Comparison of ENCODE assay signal across 8 cellular contexts in genomic region chr22:42939941-42940653, GRCh38.
A peak's percentile ranks its signal among the peaks of the same experiment; 100 is the strongest.
DNase-seq lines count a peak whose midpoint lies in the region; ATAC-seq, FAIRE-seq and TF ChIP-seq lines count a peak whose summit lies in the region.
"Had no signal": no experiment of that assay in that cellular context is flagged by ENCODE, and none has a peak within 500 bp of the region (broad histone marks: within the 10 kb centered on the region; RNA-seq: fewer than 3 reads in every experiment).

No MANE protein-coding gene starts in this region.

- in situ Hi-C loops in K562 (cut with MboI): no loop called here

- WGBS in K562 (ENCODE audit: insufficient coverage, low coverage, missing lambda C conversion rate): 29% methylated on average over 12 of the region's 12 CpGs
- 55 to 62% methylated on average over 12 of the region's 12 CpGs for WGBS in tibial nerve, 2 donors

- H3K36me3 ChIP-seq in HUES48 (ENCODE audit: control insufficient read depth, insufficient read depth, low read length) (no peaks in the 10 kb centered on the region), K562 (ENCODE audit: control insufficient read depth, insufficient read depth, low read length) (0 out of 3 replicates have a peak, but pooled peaks cover 3% of the 10 kb centered on the region), tibial nerve (no peaks in the 10 kb centered on the region)

- DNase-seq in K562 (ENCODE audit: extremely low read depth in 1 of 4, low spot score in 3 of 4): no peak
- DNase-seq in kidney tubule cell (ENCODE audit: low spot score): peak; percentile 95
- DNase-seq in tibial nerve (ENCODE audit: low spot score in 2 of 2): no peak
- no peak for DNase-seq in effector CD8-positive, alpha-beta T cell (lab: John Stamatoyannopoulos, UW)
- no peak for DNase-seq in glutamatergic neuron
- DNase-seq in stimulated activated CD4-positive, alpha-beta T cell treated with anti-CD3 and anti-CD28 coated beads, Interleukin-15, amount 100 ng/mL, for 24 hours: no peak

- no peak for TF ChIP-seq RAD21 in K562 (CRISPR knock-in tag; conservative IDR thresholded peaks at IDR 0.05 in 1 of 2, IDR thresholded peaks at IDR 0.05 in 1 of 2)

- no peak overlapping the region for H3K9ac ChIP-seq in HUES48 (ENCODE audit: low read depth, low read length)
- H3K9ac ChIP-seq in K562 (ENCODE audit: insufficient read depth in 1 of 2, low read depth in 2 of 2, low read length in 2 of 2): peak overlapping the region in 1 of 2 experiments; percentile 35; a peak in 1 of 4 replicates

- H3K9me3 ChIP-seq in HUES48 (ENCODE audit: control insufficient read depth, insufficient read depth, low read length) (no peaks in the 10 kb centered on the region), K562 (replicated peaks; ENCODE audit: control insufficient read depth, insufficient read depth, low read depth, low read length) (no peaks in the 10 kb centered on the region), tibial nerve (no peaks in the 10 kb centered on the region)

- H3K79me2 ChIP-seq in K562 (ENCODE audit: control insufficient read depth, insufficient read depth, low read length): peaks cover 26% of the 10 kb centered on the region

- FAIRE-seq in K562 (lab: Jason Lieb, UNC): no peak

- no peaks in the 10 kb centered on the region for H3K27me3 Mint-ChIP-seq in glutamatergic neuron (ENCODE audit: unreplicated experiment)
- H3K27me3 Mint-ChIP-seq: central memory CD8-positive, alpha-beta T cell had no signal

- no peaks in the 10 kb centered on the region for H3K27me3 ChIP-seq in HUES48 (ENCODE audit: control insufficient read depth, insufficient read depth, low read length)
- no peaks in the 10 kb centered on the region for H3K27me3 ChIP-seq in K562 (ENCODE audit: control insufficient read depth in 2 of 2, insufficient read depth in 2 of 2, low read length in 2 of 2)
- no peaks in the 10 kb centered on the region for H3K27me3 ChIP-seq in tibial nerve

- no peak overlapping the region for H3K4me3 Mint-ChIP-seq in glutamatergic neuron (ENCODE audit: unreplicated experiment)
- H3K4me3 Mint-ChIP-seq: central memory CD8-positive, alpha-beta T cell had no signal

- intact Hi-C loops in K562 (cut with micrococcal nuclease): no loop called here

- peak; percentile 61 for ATAC-seq in K562

- peaks cover 8% of the 10 kb centered on the region for H3K4me1 Mint-ChIP-seq in glutamatergic neuron (ENCODE audit: low read depth, unreplicated experiment)

- POLR2A ChIA-PET in K562 (lab: Yijun Ruan, JAX): interaction anchor here (0.6 to 0.8 kb wide), 3 partner anchors 19 to 289 kb away, joined by 3 read pairs; no protein-coding TSS in a partner anchor

- no peak overlapping the region for H2AFZ ChIP-seq in K562 (ENCODE audit: low read depth, low read length)

- peak overlapping the region; percentile 87 for H3K27ac ChIP-seq in HUES48 (ENCODE audit: low read depth, low read length)
- no peak overlapping the region for H3K27ac ChIP-seq in K562 (ENCODE audit: extremely low read depth, low read depth, low read length)
- H3K27ac ChIP-seq in tibial nerve: peak overlapping the region; percentile 24 to 84 (median 72)

- no peak overlapping the region for H3K27ac Mint-ChIP-seq in glutamatergic neuron (ENCODE audit: unreplicated experiment)

- no TSS peak for BruUV-seq in K562 (replicated peaks; lab: Mats Ljungman, UMichigan)

- TF ChIP-seq CTCF in K562 (IDR thresholded peaks at IDR 0.05 in 2 of 3, conservative IDR thresholded peaks at IDR 0.05 in 1 of 3; ENCODE audit: insufficient read depth in 2 of 3, low read depth in 1 of 3, low read length in 3 of 3) (no peak), tibial nerve (IDR thresholded peaks at IDR 0.05) (no peak), glutamatergic neuron (IDR thresholded peaks at IDR 0.05; ENCODE audit: partially characterized antibody, unreplicated experiment) (no peak)

- peaks cover 5% of the 10 kb centered on the region for H3K9me3 Mint-ChIP-seq in glutamatergic neuron (ENCODE audit: unreplicated experiment)
- H3K9me3 Mint-ChIP-seq: central memory CD8-positive, alpha-beta T cell had no signal

- TF ChIP-seq POLR2A in K562 (conservative IDR thresholded peaks at IDR 0.05): no peak
- TF ChIP-seq POLR2A in tibial nerve (IDR thresholded peaks at IDR 0.05): no peak

- H3K4me1 ChIP-seq in HUES48 (ENCODE audit: control insufficient read depth, insufficient read depth, low read length) (peaks cover 13% of the 10 kb centered on the region), K562 (replicated peaks in 1 of 2; ENCODE audit: control insufficient read depth in 2 of 2, insufficient read depth in 2 of 2, low read length in 2 of 2) (peaks cover 15 to 28% of the 10 kb centered on the region in 2 experiments), tibial nerve (peaks cover 0 to 89% (median 57%) of the 10 kb centered on the region in 4 donors)

- CTCF ChIA-PET in K562 (lab: Yijun Ruan, JAX; ENCODE audit: low intra/inter-chr PET ratio): no interaction called here

- peaks cover 40% of the 10 kb centered on the region for H4K20me1 ChIP-seq in K562 (replicated peaks; ENCODE audit: control insufficient read depth, insufficient read depth, low read length)

- H3K36me3 Mint-ChIP-seq in glutamatergic neuron (ENCODE audit: unreplicated experiment): no peaks in the 10 kb centered on the region

- no peaks in the 10 kb centered on the region for H3K9me1 ChIP-seq in K562 (ENCODE audit: control insufficient read depth, insufficient read depth, low read length)

- no peak overlapping the region for H3K4me2 ChIP-seq in K562 (ENCODE audit: insufficient read depth, low read length)

- no peak overlapping the region for H3K4me3 ChIP-seq in HUES48 (ENCODE audit: low read depth, low read length)
- no peak overlapping the region for H3K4me3 ChIP-seq in K562
- H3K4me3 ChIP-seq in tibial nerve: no peak overlapping the region

- TF ChIP-seq EP300 in K562 (IDR thresholded peaks at IDR 0.05; ENCODE audit: low read length): no peak
- peak in 1 of 2 donors; percentile 39 for TF ChIP-seq EP300 in tibial nerve (IDR thresholded peaks at IDR 0.05)

TF ChIP-seq in K562, 482 proteins besides CTCF, POLR2A, EP300 and RAD21:
- TF ChIP-seq THRA (IDR thresholded peaks at IDR 0.05): no peak
- TF ChIP-seq ATF3 (IDR thresholded peaks at IDR 0.05): peak; percentile 53; the same call in 1 of the 2 replicates
- TF ChIP-seq ATF3 (CRISPR knock-in tag; conservative IDR thresholded peaks at IDR 0.05): no peak
- no peak for TF ChIP-seq EHMT2 (IDR thresholded peaks at IDR 0.05)
- TF ChIP-seq JUND (IDR thresholded peaks at IDR 0.05; ENCODE audit: borderline replicate concordance, low read depth, low read length): peak; percentile 22; the same call in 1 of the 2 replicates
- peak; percentile 33; the same call in 1 of the 3 replicates for TF ChIP-seq JUND (tag; IDR thresholded peaks at IDR 0.05; ENCODE audit: borderline replicate concordance, low read depth, low read length)
- TF ChIP-seq ARID1B (IDR thresholded peaks at IDR 0.05): 0 out of 2 replicates have a peak, but pooled peaks have one; percentile 15
- TF ChIP-seq SPI1 (IDR thresholded peaks at IDR 0.05; ENCODE audit: borderline replicate concordance, low read depth, low read length): no peak
- TF ChIP-seq FOSL1 (tag; conservative IDR thresholded peaks at IDR 0.05): 0 out of 2 replicates have a peak, but pooled peaks have one; percentile 35
- TF ChIP-seq MEIS2 (IDR thresholded peaks at IDR 0.05; ENCODE audit: partially characterized antibody): peak; percentile 22
TF ChIP-seq in K562: peak in this region for 5.
